8 cellular contexts compared by ENCODE assay signal in genomic region chr17:51260960-51261958, GRCh38.
DNase-seq lines count a peak whose midpoint lies in the region; ATAC-seq lines count a peak whose summit lies in the region.

No MANE protein-coding gene starts in this region.

- DNase-seq in ACHN (peak; percentile 64), NCI-H345 treated with DMSO at 0.1 percent for 48 hours (lab: John Stamatoyannopoulos, UW; ENCODE audit: unreplicated experiment) (peak; percentile 17), medulla oblongata (ENCODE audit: extremely low spot score) (peak; percentile 58)
- peak; percentile 77 to 79 for DNase-seq in activated CD4-positive, alpha-beta T cell treated with anti-CD3 and anti-CD28 coated beads, Interleukin-2, amount 50 U/mL, for 48 hours
- DNase-seq in effector CD4-positive, alpha-beta T cell = peak; percentile 72
- peak; percentile 62 for DNase-seq in stimulated activated CD8-positive, alpha-beta memory T cell treated with anti-CD3 and anti-CD28 coated beads, Interleukin-12 subunit alpha, Interleukin-12 subunit beta, amount 100 ng/mL, for 24 hours (ENCODE audit: extremely low read depth)

- in situ Hi-C loops in ACHN (cut with HindIII; ENCODE audit: low pct_ligation_motif_present, low pct_unique_long_range_greater_than_20kb, low sequenced_read_pairs) = no loop called here

- ATAC-seq in GM18520 (IDR thresholded peaks at IDR 0.05; ENCODE audit: unreplicated experiment) (peak; percentile 45), HG03064 (IDR thresholded peaks at IDR 0.05; ENCODE audit: low read depth, unreplicated experiment) (peak; percentile 62)

Comparison
In these comparisons a context has a peak if more than half of its experiments do, and no peak if none do; other contexts are left out.
1. Peak in every context shown above with its lines: DNase-seq and ATAC-seq.
2. DNase-seq: peak in every context shown above with its lines; median percentile 78 in activated CD4-positive, alpha-beta T cell treated with anti-CD3 and anti-CD28 coated beads, Interleukin-2, amount 50 U/mL, for 48 hours; 72 in effector CD4-positive, alpha-beta T cell; 64 in ACHN; 62 in stimulated activated CD8-positive, alpha-beta memory T cell treated with anti-CD3 and anti-CD28 coated beads, Interleukin-12 subunit alpha, Interleukin-12 subunit beta, amount 100 ng/mL, for 24 hours; 58 in medulla oblongata; 17 in NCI-H345 treated with DMSO at 0.1 percent for 48 hours.